In genomic region chr13:21909331-21909730, GRCh38 we compare ENCODE assay signal across 18 cellular contexts.
DNase-seq lines count a peak whose midpoint lies in the region; ATAC-seq and TF ChIP-seq lines count a peak whose summit lies in the region.
"Had no signal": no experiment of that assay in that cellular context is flagged by ENCODE, and none has a peak within 500 bp of the region (broad histone marks: within the 10 kb centered on the region; RNA-seq: fewer than 3 reads in every experiment).

No MANE protein-coding gene starts in this region.

- intact Hi-C loops in upper lobe of right lung (cut with DNase I), result no loop called here

- no peaks in the 10 kb centered on the region for H3K27me3 Mint-ChIP-seq in neural crest cell (ENCODE audit: low read depth)

- peak overlapping the region; percentile 91 for H3K27ac Mint-ChIP-seq in neural crest cell (ENCODE audit: unreplicated experiment)

- H3K27ac ChIP-seq in upper lobe of right lung, result no peak overlapping the region
- H3K27ac ChIP-seq: A549; BLaER1 treated with 17β-estradiol and CSF1 and Interleukin-3, amounts not matched to agents 10 nM and 100 nM had no signal

- no peaks in the 10 kb centered on the region for H3K9me3 Mint-ChIP-seq in neural crest cell

- H3K4me3 ChIP-seq in epithelial cell of esophagus (ENCODE audit: low read length) (no peak overlapping the region), upper lobe of right lung (no peak overlapping the region), foreskin fibroblast (ENCODE audit: low read depth in 1 of 2, low read length in 2 of 2) (no peak overlapping the region)
- H3K4me3 ChIP-seq: A549; BLaER1 treated with 17β-estradiol and CSF1 and Interleukin-3, amounts not matched to agents 10 nM and 100 nM had no signal

- H3K36me3 Mint-ChIP-seq in neural crest cell (ENCODE audit: low read depth), result no peaks in the 10 kb centered on the region

- no peaks in the 10 kb centered on the region for H3K36me3 ChIP-seq in upper lobe of right lung
- H3K36me3 ChIP-seq: BLaER1 treated with 17β-estradiol and CSF1 and Interleukin-3, amounts not matched to agents 10 nM and 100 nM had no signal

- no peaks in the 10 kb centered on the region for H3K9me3 ChIP-seq in upper lobe of right lung
- H3K9me3 ChIP-seq: A549; BLaER1 treated with 17β-estradiol and CSF1 and Interleukin-3, amounts not matched to agents 10 nM and 100 nM had no signal

- no peaks in the 10 kb centered on the region for H3K4me1 ChIP-seq in upper lobe of right lung
- H3K4me1 ChIP-seq: A549 had no signal

- peak; percentile 66 for DNase-seq in Daoy (ENCODE audit: low read depth)
- peak; percentile 40 for DNase-seq in NCI-H69 (lab: John Stamatoyannopoulos, UW)
- DNase-seq in epithelial cell of esophagus (ENCODE audit: low read depth), result peak; percentile 61
- DNase-seq in neural crest cell (ENCODE audit: low read depth, low spot score), result no peak
- no peak for DNase-seq in upper lobe of right lung
- DNase-seq in T-helper 1 cell, result no peak
- no peak for DNase-seq in GM03348 (ENCODE audit: low spot score)
- no peak for DNase-seq in foreskin fibroblast
- DNase-seq: DMS153; EL; MM.1S; NCI-H1105; NCI-H187; NCI-H526 treated with DMSO at 0.1 percent for 48 hours; NK-92 treated with Interleukin-12 subunit alpha and Interleukin-12 subunit beta, amount 100 ng/mL, for 24 hours; RPMI8226 had no signal

- ATAC-seq in upper lobe of right lung, result no peak
- ATAC-seq: A549 had no signal

- no peaks in the 10 kb centered on the region for H3K4me1 Mint-ChIP-seq in neural crest cell

- no peak overlapping the region for H3K4me3 Mint-ChIP-seq in neural crest cell

- TF ChIP-seq CTCF in epithelial cell of esophagus (IDR thresholded peaks at IDR 0.05; ENCODE audit: insufficient read depth, low read depth, low read length, missing control alignments), result no peak
- TF ChIP-seq CTCF in neural crest cell (conservative IDR thresholded peaks at IDR 0.05), result no peak
- no peak for TF ChIP-seq CTCF in upper lobe of right lung (IDR thresholded peaks at IDR 0.05)
- TF ChIP-seq CTCF in foreskin fibroblast (IDR thresholded peaks at IDR 0.05; ENCODE audit: low read depth, low read length), result no peak

- H3K27me3 ChIP-seq in upper lobe of right lung, result no peaks in the 10 kb centered on the region
- H3K27me3 ChIP-seq: BLaER1 treated with 17β-estradiol and CSF1 and Interleukin-3, amounts not matched to agents 10 nM and 100 nM had no signal

Comparison
In these comparisons a context has a peak if more than half of its experiments do, and no peak if none do; other contexts are left out.
1. DNase-seq: peak in Daoy (single experiment), NCI-H69 (single experiment) and epithelial cell of esophagus (single experiment); none in neural crest cell (single experiment), upper lobe of right lung (single experiment), T-helper 1 cell (0 of 5), GM03348 (single experiment) and foreskin fibroblast (0 of 2).